In the genomic region with DNA sequence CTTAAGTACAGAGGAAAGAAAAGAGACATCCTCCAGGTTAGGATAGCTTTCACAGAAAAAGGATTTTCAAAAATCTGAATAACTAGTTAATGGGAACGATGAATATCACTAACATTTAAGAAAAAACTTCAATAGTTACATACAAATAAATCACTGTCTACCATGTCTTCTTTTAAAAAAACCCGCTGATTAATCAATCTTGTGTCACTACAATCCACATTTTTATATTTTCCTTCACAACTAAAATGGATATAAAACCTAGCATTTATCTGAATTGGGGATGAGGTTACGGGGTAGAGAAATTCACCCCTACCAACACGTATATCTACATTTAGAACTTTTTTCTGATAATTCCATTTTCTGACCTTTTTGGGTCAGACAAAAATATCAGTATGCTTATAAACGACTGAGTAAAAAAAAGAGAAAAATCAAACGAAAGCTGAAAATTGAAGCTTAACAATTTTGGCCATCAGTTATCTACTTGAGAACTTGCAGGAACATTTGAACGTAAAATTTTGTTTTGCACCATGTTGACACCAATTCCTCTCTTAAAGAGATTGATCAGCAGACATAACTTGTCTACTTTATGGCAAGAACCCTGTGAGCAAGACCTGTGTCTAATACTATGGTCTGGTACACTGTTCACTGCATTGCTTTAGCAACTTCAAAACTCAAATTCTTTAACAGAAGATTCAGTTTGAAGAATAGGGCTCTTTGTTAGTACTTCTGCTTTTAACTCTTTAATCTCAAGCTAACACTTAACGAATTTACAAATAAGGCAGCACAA, we compare ENCODE assay signal across 9 cellular contexts. TPM values are rescaled to one million over a fixed set of nuclear protein-coding genes. Genes with fewer than 3 reads are reported as not detected.
DNase-seq lines count a peak whose midpoint lies in the region; ATAC-seq and TF ChIP-seq lines count a peak whose summit lies in the region.
"Had no signal": no experiment of that assay in that cellular context is flagged by ENCODE, and none has a peak within 500 bp of the region (broad histone marks: within the 10 kb centered on the region; RNA-seq: fewer than 3 reads in every experiment).

No MANE protein-coding gene starts in this region.

- H3K27ac Mint-ChIP-seq in activated naive CD4-positive, alpha-beta T cell treated with anti-CD3 and anti-CD28 coated beads, Interleukin-2, amount 50 U/mL, for 24 hours: peak overlapping the region; percentile 46
- H3K27ac Mint-ChIP-seq in activated T-helper 2 cell treated with anti-CD3 and anti-CD28 coated beads, Interferon-gamma antibody, Interleukin-2, Interleukin-4, amounts not matched to agents 10 μg/mL and 5 μg/mL and 100 μg/mL, durations not matched to agents 14 hours and 24 hours and 36 hours: no peak overlapping the region

- peak overlapping the region; percentile 95 for H3K4me3 Mint-ChIP-seq in activated naive CD4-positive, alpha-beta T cell treated with anti-CD3 and anti-CD28 coated beads, Interleukin-2, amount 50 U/mL, for 24 hours
- H3K4me3 Mint-ChIP-seq in activated T-helper 2 cell treated with anti-CD3 and anti-CD28 coated beads, Interferon-gamma antibody, Interleukin-2, Interleukin-4, amounts not matched to agents 10 μg/mL and 5 μg/mL and 100 μg/mL, durations not matched to agents 14 hours and 24 hours and 36 hours (ENCODE audit: low read depth): peak overlapping the region; percentile 81

- H3K27ac ChIP-seq in left lung (peak overlapping the region in 1 of 2 donors; percentile 13), upper lobe of left lung (peak overlapping the region in 2 of 4 donors; percentile 100)

- TF ChIP-seq CTCF in left lung (IDR thresholded peaks at IDR 0.05): no peak
- TF ChIP-seq CTCF in upper lobe of left lung (IDR thresholded peaks at IDR 0.05): no peak

- intact Hi-C loops in activated T-helper 2 cell treated with anti-CD3 and anti-CD28 coated beads, Interferon-gamma antibody, Interleukin-2, Interleukin-4, amounts not matched to agents 10 μg/mL and 5 μg/mL and 100 μg/mL, durations not matched to agents 14 hours and 24 hours and 36 hours (cut with micrococcal nuclease): no loop called here
- intact Hi-C loops in left lung (cut with DNase I): no loop called here

- peaks cover 78% of the 10 kb centered on the region for H3K4me1 Mint-ChIP-seq in activated naive CD4-positive, alpha-beta T cell treated with anti-CD3 and anti-CD28 coated beads, Interleukin-2, amount 50 U/mL, for 24 hours
- peaks cover 57% of the 10 kb centered on the region for H3K4me1 Mint-ChIP-seq in activated T-helper 2 cell treated with anti-CD3 and anti-CD28 coated beads, Interferon-gamma antibody, Interleukin-2, Interleukin-4, amounts not matched to agents 10 μg/mL and 5 μg/mL and 100 μg/mL, durations not matched to agents 14 hours and 24 hours and 36 hours (ENCODE audit: low read depth)

- H3K4me3 ChIP-seq in left lung (peak overlapping the region; percentile 17 to 80), upper lobe of left lung (peak overlapping the region in 3 of 4 donors; percentile 90 to 93 (median 91))

- DNase-seq in activated naive CD4-positive, alpha-beta T cell treated with Interleukin-2 at 50 U/mL for 16 hours: no peak
- no peak for DNase-seq in activated T-helper 2 cell treated with anti-CD3 and anti-CD28 coated beads, Interferon-gamma antibody, Interleukin-2, Interleukin-4, amounts not matched to agents 10 μg/mL and 5 μg/mL and 100 μg/mL, durations not matched to agents 14 hours and 24 hours and 36 hours (ENCODE audit: low spot score)
- DNase-seq in left lung (no peak), upper lobe of left lung (no peak), NCI-H1092 (lab: John Stamatoyannopoulos, UW) (no peak), NCI-H1417 treated with DMSO at 0.1 percent for 48 hours (lab: John Stamatoyannopoulos, UW) (no peak), NCI-H128 (lab: John Stamatoyannopoulos, UW; ENCODE audit: unreplicated experiment) (no peak)
- DNase-seq: NCI-H1930 had no signal

- H3K27me3 Mint-ChIP-seq in activated naive CD4-positive, alpha-beta T cell treated with anti-CD3 and anti-CD28 coated beads, Interleukin-2, amount 50 U/mL, for 24 hours: no peaks in the 10 kb centered on the region
- H3K27me3 Mint-ChIP-seq in activated T-helper 2 cell treated with anti-CD3 and anti-CD28 coated beads, Interferon-gamma antibody, Interleukin-2, Interleukin-4, amounts not matched to agents 10 μg/mL and 5 μg/mL and 100 μg/mL, durations not matched to agents 14 hours and 24 hours and 36 hours (ENCODE audit: low read depth): no peaks in the 10 kb centered on the region

- H3K9me3 ChIP-seq in left lung (no peaks in the 10 kb centered on the region), upper lobe of left lung (no peaks in the 10 kb centered on the region)

- H3K36me3 Mint-ChIP-seq in activated naive CD4-positive, alpha-beta T cell treated with anti-CD3 and anti-CD28 coated beads, Interleukin-2, amount 50 U/mL, for 24 hours: peaks cover 30% of the 10 kb centered on the region
- H3K36me3 Mint-ChIP-seq in activated T-helper 2 cell treated with anti-CD3 and anti-CD28 coated beads, Interferon-gamma antibody, Interleukin-2, Interleukin-4, amounts not matched to agents 10 μg/mL and 5 μg/mL and 100 μg/mL, durations not matched to agents 14 hours and 24 hours and 36 hours (ENCODE audit: low read depth): peaks cover 60% of the 10 kb centered on the region

- H3K4me1 ChIP-seq in left lung: peaks cover 45 to 83% of the 10 kb centered on the region in 2 donors
- peaks cover 41 to 73% (median 66%) of the 10 kb centered on the region in 4 donors for H3K4me1 ChIP-seq in upper lobe of left lung

- ATAC-seq in left lung (no peak), upper lobe of left lung (ENCODE audit: low FRiP score in 2 of 2) (no peak)

- no peak for TF ChIP-seq EP300 in upper lobe of left lung (IDR thresholded peaks at IDR 0.05)

- WGBS in upper lobe of left lung, 2 donors: 32 to 36% methylated on average over 8 of the region's 8 CpGs

- TF ChIP-seq POLR2A in upper lobe of left lung (IDR thresholded peaks at IDR 0.05): no peak

- H3K9me3 Mint-ChIP-seq in activated naive CD4-positive, alpha-beta T cell treated with anti-CD3 and anti-CD28 coated beads, Interleukin-2, amount 50 U/mL, for 24 hours: no peaks in the 10 kb centered on the region
- H3K9me3 Mint-ChIP-seq in activated T-helper 2 cell treated with anti-CD3 and anti-CD28 coated beads, Interferon-gamma antibody, Interleukin-2, Interleukin-4, amounts not matched to agents 10 μg/mL and 5 μg/mL and 100 μg/mL, durations not matched to agents 14 hours and 24 hours and 36 hours: no peaks in the 10 kb centered on the region

- H3K27me3 ChIP-seq in left lung (no peaks in the 10 kb centered on the region), upper lobe of left lung (no peaks in the 10 kb centered on the region)

- H3K36me3 ChIP-seq in left lung: peaks cover 0 to 14% of the 10 kb centered on the region in 2 donors
- H3K36me3 ChIP-seq in upper lobe of left lung: no peaks in the 10 kb centered on the region

RNA-seq across cellular contexts. Expression of a gene that starts 4.8 kb away (rescaled TPM):
- 51.3 and 52.0 TPM in 2 replicates for total RNA-seq in activated T-helper 2 cell treated with anti-CD3 and anti-CD28 coated beads, Interferon-gamma antibody, Interleukin-2, Interleukin-4, amounts not matched to agents 10 μg/mL and 5 μg/mL and 100 μg/mL, durations not matched to agents 14 hours and 24 hours and 36 hours
- total RNA-seq in left lung (10 to 100 TPM; 73.2 to 98.0 TPM), upper lobe of left lung (100 to 1,000 TPM in 1 of 6 donors, 10 to 100 TPM in 5; 44.5 to 101 (median 72.7) TPM)
